Comparison of ENCODE assay signal across 29 cellular contexts in the genomic region with DNA sequence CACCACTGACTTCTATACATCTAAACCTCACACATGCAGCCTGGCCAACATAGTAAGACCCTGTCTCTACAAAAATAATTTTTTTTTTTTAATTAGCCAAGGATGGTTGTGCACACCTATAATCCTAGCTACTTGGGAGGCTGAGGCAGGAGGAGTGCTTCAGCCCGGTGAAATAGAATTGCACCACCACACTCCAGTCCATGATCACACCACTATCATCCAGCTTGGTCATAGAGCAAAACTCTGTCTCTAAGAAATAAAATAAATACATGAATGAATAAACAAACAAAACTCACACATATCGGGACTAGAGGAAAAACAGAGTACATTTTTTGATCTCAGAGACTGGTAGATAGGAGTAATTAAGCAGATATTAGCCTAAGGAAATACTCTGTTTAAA.
"Had no signal": no experiment of that assay in that cellular context is flagged by ENCODE, and none has a peak within 500 bp of the region (broad histone marks: within the 10 kb centered on the region; RNA-seq: fewer than 3 reads in every experiment).

No MANE protein-coding gene starts in this region.

- H3K27me3 Mint-ChIP-seq: type B pancreatic cell had no signal

- H3K4me3 Mint-ChIP-seq: stimulated activated effector memory CD8-positive, alpha-beta T cell treated with anti-CD3 and anti-CD28 coated beads, Interleukin-12 subunit alpha, Interleukin-12 subunit beta, amount 100 ng/mL, for 72 hours; stimulated activated memory B cell treated with anti-CD40 and anti-IgM and Interleukin-4, amounts not matched to agents 10 μg/mL and 1 μg/mL and 100 μg/mL, for 72 hours; stimulated activated naive B cell treated with anti-CD40 and anti-IgM and Interleukin-4, amounts not matched to agents 10 μg/mL and 1 μg/mL and 100 μg/mL, for 72 hours; stimulated activated naive CD8-positive, alpha-beta T cell treated with anti-CD3 and anti-CD28 coated beads, Interleukin-15, amount 100 ng/mL, for 72 hours; stimulated activated naive CD8-positive, alpha-beta T cell treated with anti-CD3 and anti-CD28 coated beads, Interleukin-15, Interleukin-2, amounts not matched to agents 100 ng/mL and 50 ng/mL, for 24 hours; type B pancreatic cell had no signal

- H3K27ac ChIP-seq: stomach, suprapubic skin, testis, thoracic aorta, thyroid gland, tibial artery, tibial nerve, transverse colon, upper lobe of left lung, upper lobe of right lung, uterus, vagina had no signal

- H3K27ac Mint-ChIP-seq: stimulated activated effector memory CD8-positive, alpha-beta T cell treated with anti-CD3 and anti-CD28 coated beads, Interleukin-12 subunit alpha, Interleukin-12 subunit beta, amount 100 ng/mL, for 72 hours; stimulated activated memory B cell treated with anti-CD40 and anti-IgM and Interleukin-4, amounts not matched to agents 10 μg/mL and 1 μg/mL and 100 μg/mL, for 72 hours; stimulated activated naive B cell treated with anti-CD40 and anti-IgM and Interleukin-4, amounts not matched to agents 10 μg/mL and 1 μg/mL and 100 μg/mL, for 72 hours; stimulated activated naive CD8-positive, alpha-beta T cell treated with anti-CD3 and anti-CD28 coated beads, Interleukin-15, amount 100 ng/mL, for 72 hours; stimulated activated naive CD8-positive, alpha-beta T cell treated with anti-CD3 and anti-CD28 coated beads, Interleukin-15, Interleukin-2, amounts not matched to agents 100 ng/mL and 50 ng/mL, for 24 hours; type B pancreatic cell had no signal

- H3K27me3 ChIP-seq: stomach, suprapubic skin, testis, thyroid gland, tibial artery, tibial nerve, transverse colon, upper lobe of left lung, upper lobe of right lung, uterus, vagina had no signal

- DNase-seq: stimulated activated CD4-positive, alpha-beta T cell treated with anti-CD3 and anti-CD28 coated beads, Interleukin-2, amount 100 ng/mL, for 48 hours; stimulated activated CD4-positive, alpha-beta T cell treated with anti-CD3 and anti-CD28 coated beads, Interleukin-4, amount 100 ng/mL, for 1 hour; stimulated activated CD4-positive, alpha-beta T cell treated with anti-CD3 and anti-CD28 coated beads, Interleukin-4, amount 100 ng/mL, for 24 hours; stimulated activated CD4-positive, alpha-beta T cell treated with anti-CD3 and anti-CD28 coated beads, Interleukin-4, amount 100 ng/mL, for 4 hours; stimulated activated CD8-positive, alpha-beta memory T cell treated with anti-CD3 and anti-CD28 coated beads, Interleukin-4, amount 100 ng/mL, for 48 hours; stimulated activated naive B cell treated with anti-CD40 and anti-IgM and Interleukin-4, amounts not matched to agents 10 μg/mL and 1 μg/mL and 100 μg/mL, for 72 hours; stimulated activated naive CD4-positive, alpha-beta T cell; stimulated activated naive CD4-positive, alpha-beta T cell treated with Interleukin-2 at 50 U/mL for 16 hours; stimulated activated naive CD8-positive, alpha-beta T cell treated with anti-CD3 and anti-CD28 coated beads, Interleukin-15, amount 100 ng/mL, for 72 hours; stimulated activated naive CD8-positive, alpha-beta T cell treated with anti-CD3 and anti-CD28 coated beads, Interleukin-15, Interleukin-2, amounts not matched to agents 100 U/mL and 50 U/mL, for 24 hours; stomach; substantia nigra; testis; thyroid gland; tibial artery; transverse colon; trophoblast cell; upper lobe of left lung; upper lobe of right lung; uterus had no signal

- H3K36me3 ChIP-seq: stomach, suprapubic skin, thoracic aorta, thyroid gland, tibial artery, tibial nerve, transverse colon, upper lobe of left lung, upper lobe of right lung, uterus, vagina had no signal

- H3K4me1 Mint-ChIP-seq: stimulated activated effector memory CD8-positive, alpha-beta T cell treated with anti-CD3 and anti-CD28 coated beads, Interleukin-12 subunit alpha, Interleukin-12 subunit beta, amount 100 ng/mL, for 72 hours; stimulated activated memory B cell treated with anti-CD40 and anti-IgM and Interleukin-4, amounts not matched to agents 10 μg/mL and 1 μg/mL and 100 μg/mL, for 72 hours; stimulated activated naive B cell treated with anti-CD40 and anti-IgM and Interleukin-4, amounts not matched to agents 10 μg/mL and 1 μg/mL and 100 μg/mL, for 72 hours; stimulated activated naive CD8-positive, alpha-beta T cell treated with anti-CD3 and anti-CD28 coated beads, Interleukin-15, amount 100 ng/mL, for 72 hours had no signal

- H3K9me3 ChIP-seq: stomach, suprapubic skin, testis, thoracic aorta, thyroid gland, tibial artery, tibial nerve, transverse colon, upper lobe of left lung, upper lobe of right lung, uterus, vagina had no signal

- FAIRE-seq: urothelium cell line had no signal

- H3K4me1 ChIP-seq: stomach, suprapubic skin, testis, thyroid gland, transverse colon, upper lobe of left lung, upper lobe of right lung, uterus, vagina had no signal

- H3K36me3 Mint-ChIP-seq: stimulated activated effector memory CD8-positive, alpha-beta T cell treated with anti-CD3 and anti-CD28 coated beads, Interleukin-12 subunit alpha, Interleukin-12 subunit beta, amount 100 ng/mL, for 72 hours; stimulated activated memory B cell treated with anti-CD40 and anti-IgM and Interleukin-4, amounts not matched to agents 10 μg/mL and 1 μg/mL and 100 μg/mL, for 72 hours; stimulated activated naive B cell treated with anti-CD40 and anti-IgM and Interleukin-4, amounts not matched to agents 10 μg/mL and 1 μg/mL and 100 μg/mL, for 72 hours had no signal

- ATAC-seq: stimulated activated effector memory CD8-positive, alpha-beta T cell treated with anti-CD3 and anti-CD28 coated beads, Interleukin-12 subunit alpha, Interleukin-12 subunit beta, amount 100 ng/mL, for 72 hours; stimulated activated memory B cell treated with anti-CD40 and anti-IgM and Interleukin-4, amounts not matched to agents 10 μg/mL and 1 μg/mL and 100 μg/mL, for 72 hours; stimulated activated naive B cell treated with anti-CD40 and anti-IgM and Interleukin-4, amounts not matched to agents 10 μg/mL and 1 μg/mL and 100 μg/mL, for 72 hours; stimulated activated naive CD8-positive, alpha-beta T cell treated with anti-CD3 and anti-CD28 coated beads, Interleukin-15, amount 100 ng/mL, for 72 hours; stimulated activated naive CD8-positive, alpha-beta T cell treated with anti-CD3 and anti-CD28 coated beads, Interleukin-15, Interleukin-2, amounts not matched to agents 100 U/mL and 50 U/mL, for 24 hours; upper lobe of right lung had no signal

- H3K4me3 ChIP-seq: stomach, suprapubic skin, testis, thoracic aorta, thyroid gland, tibial artery, tibial nerve, transverse colon, upper lobe of left lung, upper lobe of right lung, uterus, vagina had no signal
